In genomic region chr12:38316391-38317129, GRCh38 we compare ENCODE assay signal across 8 cellular contexts. TPM values are rescaled to one million over a fixed set of nuclear protein-coding genes. Genes with fewer than 3 reads are reported as not detected.
A peak's percentile ranks its signal among the peaks of the same experiment; 100 is the strongest.
DNase-seq lines count a peak whose midpoint lies in the region; ATAC-seq and TF ChIP-seq lines count a peak whose summit lies in the region.

TSS of gene ALG10B (plus strand) at chr12:38316774. CDS start at chr12:38316894, 120 bp downstream.

- peak within 1 kb of the TSS; percentile 78 to 94 for H3K4me3 ChIP-seq in duodenal mucosa (ENCODE audit: low read depth in 1 of 2, low read length in 2 of 2)
- H3K4me3 ChIP-seq in lower lobe of right lung: peak within 1 kb of the TSS; percentile 70

- H3K27me3 Mint-ChIP-seq in activated CD4-positive, alpha-beta memory T cell treated with anti-CD3 and anti-CD28 coated beads, Interleukin-2, amount 10 ng/mL, durations not matched to agents 7 days and 5 days: no peaks in the 10 kb centered on the region

- H3K36me3 Mint-ChIP-seq in activated CD4-positive, alpha-beta memory T cell treated with anti-CD3 and anti-CD28 coated beads, Interleukin-2, amount 10 ng/mL, durations not matched to agents 7 days and 5 days (ENCODE audit: low read depth): peaks cover 7% of the 10 kb centered on the region

- H3K9me3 ChIP-seq in duodenal mucosa (ENCODE audit: control insufficient read depth in 1 of 2, low read length in 2 of 2) (no peaks in the 10 kb centered on the region), lower lobe of right lung (no peaks in the 10 kb centered on the region)

- peak within 1 kb of the TSS; percentile 80 for H3K27ac Mint-ChIP-seq in activated CD4-positive, alpha-beta memory T cell treated with anti-CD3 and anti-CD28 coated beads, Interleukin-2, amount 10 ng/mL, durations not matched to agents 7 days and 5 days

- DNase-seq in NCI-H82 treated with DMSO at 0.1 percent for 48 hours (lab: John Stamatoyannopoulos, UW; ENCODE audit: unreplicated experiment) (peak; percentile 96), lower lobe of right lung (peak; percentile 93)
- DNase-seq in activated CD4-positive, alpha-beta memory T cell treated with anti-CD3 and anti-CD28 coated beads, Interleukin-2, amount 10 ng/mL, durations not matched to agents 7 days and 5 days: peak; percentile 93
- DNase-seq in stimulated activated CD4-positive, alpha-beta T cell treated with anti-CD3 and anti-CD28 coated beads, TNF-alpha, amount 100 ng/mL, for 24 hours (ENCODE audit: low read depth in 3 of 3): peak; percentile 85 to 88 (median 87)

- H3K36me3 ChIP-seq in duodenal mucosa (ENCODE audit: control insufficient read depth in 1 of 2, insufficient read depth in 2 of 2, low read length in 2 of 2) (no peaks in the 10 kb centered on the region), lower lobe of right lung (no peaks in the 10 kb centered on the region)

- H3K9ac ChIP-seq in duodenal mucosa (ENCODE audit: low read depth in 1 of 2, low read length in 2 of 2): peak within 1 kb of the TSS; percentile 75 to 80

- POLR2A ChIA-PET in activated CD4-positive, alpha-beta memory T cell treated with anti-CD3 and anti-CD28 coated beads, Interleukin-2, amount 10 ng/mL, durations not matched to agents 7 days and 5 days (lab: Charles Lee): interaction anchor here (1.0 to 1.3 kb wide), 2 partner anchors 10 to 17 kb away, joined by 4 to 5 read pairs; no protein-coding TSS in a partner anchor

- peak; percentile 100 for ATAC-seq in GM19351 (IDR thresholded peaks at IDR 0.05; ENCODE audit: unreplicated experiment)
- peak; percentile 100 for ATAC-seq in HG03521 (IDR thresholded peaks at IDR 0.05; ENCODE audit: unreplicated experiment)
- ATAC-seq in lower lobe of right lung: peak; percentile 100

- intact Hi-C loops in lower lobe of right lung (cut with DNase I): no loop called here

- H3K27ac ChIP-seq in C4-2B: peak within 1 kb of the TSS; percentile 78
- peak within 1 kb of the TSS; percentile 77 for H3K27ac ChIP-seq in duodenal mucosa (ENCODE audit: low read depth, low read length)
- peak within 1 kb of the TSS; percentile 91 for H3K27ac ChIP-seq in lower lobe of right lung

- TF ChIP-seq CTCF in C4-2B (conservative IDR thresholded peaks at IDR 0.05) (peak; percentile 47), lower lobe of right lung (IDR thresholded peaks at IDR 0.05) (peak; percentile 73)

- H3K4me1 ChIP-seq in duodenal mucosa (ENCODE audit: control insufficient read depth in 1 of 2, insufficient read depth in 2 of 2, low read length in 2 of 2) (peaks cover 3 to 6% of the 10 kb centered on the region in 2 donors), lower lobe of right lung (peaks cover 10% of the 10 kb centered on the region)

- no peaks in the 10 kb centered on the region for H3K9me3 Mint-ChIP-seq in activated CD4-positive, alpha-beta memory T cell treated with anti-CD3 and anti-CD28 coated beads, Interleukin-2, amount 10 ng/mL, durations not matched to agents 7 days and 5 days

- CTCF ChIA-PET in activated CD4-positive, alpha-beta memory T cell treated with anti-CD3 and anti-CD28 coated beads, Interleukin-2, amount 10 ng/mL, durations not matched to agents 7 days and 5 days (lab: Charles Lee): interaction anchor here (0.7 to 2.2 kb wide), 6 partner anchors 10 to 958 kb away, joined by 3 to 5 read pairs (median 3); no protein-coding TSS in a partner anchor

- peak within 1 kb of the TSS; percentile 97 for H3K4me3 Mint-ChIP-seq in activated CD4-positive, alpha-beta memory T cell treated with anti-CD3 and anti-CD28 coated beads, Interleukin-2, amount 10 ng/mL, durations not matched to agents 7 days and 5 days

- no peaks in the 10 kb centered on the region for H3K27me3 ChIP-seq in duodenal mucosa (ENCODE audit: control insufficient read depth in 1 of 2, insufficient read depth in 2 of 2, low read length in 2 of 2)
- H3K27me3 ChIP-seq in lower lobe of right lung (ENCODE audit: low read depth): no peaks in the 10 kb centered on the region

- peaks cover 22% of the 10 kb centered on the region for H3K4me1 Mint-ChIP-seq in activated CD4-positive, alpha-beta memory T cell treated with anti-CD3 and anti-CD28 coated beads, Interleukin-2, amount 10 ng/mL, durations not matched to agents 7 days and 5 days

RNA-seq across cellular contexts. Expression of gene ALG10B, which starts in this region (rescaled TPM):
- 10 to 100 TPM; 12.4 to 16.3 TPM for total RNA-seq in activated CD4-positive, alpha-beta memory T cell treated with anti-CD3 and anti-CD28 coated beads, Interleukin-2, amount 10 ng/mL, durations not matched to agents 7 days and 5 days
- total RNA-seq in lower lobe of right lung: 9.2 TPM

Comparison
In these comparisons a context has a peak if more than half of its experiments do, and no peak if none do; other contexts are left out.
1. Peak in every context shown above with its lines: DNase-seq, ATAC-seq, H3K4me3 ChIP-seq and H3K27ac ChIP-seq.